ENCODE assay signal across 8 cellular contexts in genomic region chr16:24041834-24042631, GRCh38.
A peak's percentile ranks its signal among the peaks of the same experiment; 100 is the strongest.
DNase-seq lines count a peak whose midpoint lies in the region; ATAC-seq and TF ChIP-seq lines count a peak whose summit lies in the region.

No MANE protein-coding gene starts in this region.

- no peak overlapping the region for H3K9ac ChIP-seq in Karpas-422 (ENCODE audit: low read length)

- H3K4me3 ChIP-seq in Karpas-422 (ENCODE audit: low read length) (no peak overlapping the region), psoas muscle (no peak overlapping the region), vagina (no peak overlapping the region)

- no peaks in the 10 kb centered on the region for H3K9me2 ChIP-seq in Karpas-422 (replicated peaks; ENCODE audit: insufficient read depth, low read length)

- no peaks in the 10 kb centered on the region for H3K27me3 ChIP-seq in Karpas-422 (ENCODE audit: low read length)
- H3K27me3 ChIP-seq in psoas muscle (ENCODE audit: insufficient read depth in 3 of 3, low read length in 2 of 3) = no peaks in the 10 kb centered on the region
- no peaks in the 10 kb centered on the region for H3K27me3 ChIP-seq in vagina

- no peaks in the 10 kb centered on the region for H3K79me2 ChIP-seq in Karpas-422 (ENCODE audit: low read length)

- peak; percentile 68 for DNase-seq in ACHN
- DNase-seq in Karpas-422 = peak; percentile 91
- DNase-seq in SK-MEL-5 (ENCODE audit: low read depth, low spot score) = peak; percentile 74
- DNase-seq in activated naive CD4-positive, alpha-beta T cell (lab: John Stamatoyannopoulos, UW) = peak; percentile 24 to 54 (median 50)
- peak; percentile 45 to 93 (median 83) for DNase-seq in head of caudate nucleus
- DNase-seq in psoas muscle = peak in 1 of 2 donors; percentile 31
- DNase-seq in vagina (ENCODE audit: extremely low spot score in 2 of 2) = no peak

- no peaks in the 10 kb centered on the region for H3K36me3 ChIP-seq in Karpas-422 (ENCODE audit: insufficient read depth, low read length)
- H3K36me3 ChIP-seq in psoas muscle (ENCODE audit: insufficient read depth in 1 of 2, low read depth in 1 of 2) = no peaks in the 10 kb centered on the region
- no peaks in the 10 kb centered on the region for H3K36me3 ChIP-seq in vagina

- H3K27ac ChIP-seq in Karpas-422 (ENCODE audit: low read length) = no peak overlapping the region
- no peak overlapping the region for H3K27ac ChIP-seq in psoas muscle
- no peak overlapping the region for H3K27ac ChIP-seq in vagina

- no peaks in the 10 kb centered on the region for H3K4me1 ChIP-seq in Karpas-422 (ENCODE audit: low read length)
- H3K4me1 ChIP-seq in psoas muscle = no peaks in the 10 kb centered on the region
- no peaks in the 10 kb centered on the region for H3K4me1 ChIP-seq in vagina

- H3K9me3 ChIP-seq in Karpas-422 (ENCODE audit: low read length) (no peaks in the 10 kb centered on the region), psoas muscle (no peaks in the 10 kb centered on the region), vagina (no peaks in the 10 kb centered on the region)

- no peak overlapping the region for H2AFZ ChIP-seq in Karpas-422 (ENCODE audit: low read length)

- intact Hi-C loops in head of caudate nucleus (cut with DNase I) (loop anchor here (2.0 to 5.0 kb wide), 2 partner anchors 210 to 459 kb away; no protein-coding TSS in a partner anchor), psoas muscle (cut with DNase I) (loop anchor here in 1 of 2 donors (5.0 kb wide), 1 partner anchor 465 kb away; no protein-coding TSS in a partner anchor), vagina (cut with DNase I) (no loop called here)

- in situ Hi-C loops in ACHN (cut with HindIII; ENCODE audit: low pct_ligation_motif_present, low pct_unique_long_range_greater_than_20kb, low sequenced_read_pairs) (no loop called here), SK-MEL-5 (cut with HindIII; ENCODE audit: low pct_unique_long_range_greater_than_20kb, low sequenced_read_pairs) (no loop called here)

- TF ChIP-seq CTCF in psoas muscle (IDR thresholded peaks at IDR 0.05) (peak; percentile 36), vagina (IDR thresholded peaks at IDR 0.05) (peak; percentile 31 to 75 (median 74))

- 35 to 38% (median 37%) methylated on average over 11 of the region's 11 CpGs for WGBS in psoas muscle, 3 donors

- no peak overlapping the region for H3K4me2 ChIP-seq in Karpas-422 (ENCODE audit: low read depth, low read length, poor library complexity, severe bottlenecking)

- TF ChIP-seq POLR2A in vagina (IDR thresholded peaks at IDR 0.05) = no peak

- ATAC-seq in GM18520 (IDR thresholded peaks at IDR 0.05; ENCODE audit: unreplicated experiment) = peak; percentile 73
- no peak for ATAC-seq in psoas muscle

- H4K20me1 ChIP-seq in Karpas-422 (ENCODE audit: insufficient read depth, low read depth, low read length) = no peaks in the 10 kb centered on the region

Comparison
In these comparisons a context has a peak if more than half of its experiments do, and no peak if none do; other contexts are left out.
1. DNase-seq: peak in ACHN (single experiment), Karpas-422 (single experiment), SK-MEL-5 (single experiment), activated naive CD4-positive, alpha-beta T cell (4 of 4) and head of caudate nucleus (42 of 42); none in vagina (0 of 2).